Comparison of ENCODE assay signal across 17 cellular contexts in genomic region chr13:93903909-93904308, GRCh38.
"Had no signal": no experiment of that assay in that cellular context is flagged by ENCODE, and none has a peak within 500 bp of the region (broad histone marks: within the 10 kb centered on the region; RNA-seq: fewer than 3 reads in every experiment).

No MANE protein-coding gene starts in this region.

- H3K9me3 ChIP-seq: tibial nerve, vagina had no signal

- H3K27me3 Mint-ChIP-seq: activated CD4-positive, alpha-beta T cell treated with anti-CD3 and anti-CD28 coated beads, Interleukin-2, amount 10 ng/mL, durations not matched to agents 7 days and 5 days had no signal

- H3K4me3 Mint-ChIP-seq: activated CD4-positive, alpha-beta T cell treated with anti-CD3 and anti-CD28 coated beads, Interleukin-2, amount 10 ng/mL, durations not matched to agents 7 days and 5 days; activated naive CD8-positive, alpha-beta T cell treated with anti-CD3 and anti-CD28 coated beads for 36 hours; immature natural killer cell; nephron had no signal

- H3K4me1 Mint-ChIP-seq: activated CD4-positive, alpha-beta T cell treated with anti-CD3 and anti-CD28 coated beads, Interleukin-2, amount 10 ng/mL, durations not matched to agents 7 days and 5 days; activated naive CD8-positive, alpha-beta T cell treated with anti-CD3 and anti-CD28 coated beads for 36 hours had no signal

- H3K9me3 Mint-ChIP-seq: activated CD4-positive, alpha-beta T cell treated with anti-CD3 and anti-CD28 coated beads, Interleukin-2, amount 10 ng/mL, durations not matched to agents 7 days and 5 days; activated naive CD8-positive, alpha-beta T cell treated with anti-CD3 and anti-CD28 coated beads for 36 hours; nephron had no signal

- H3K36me3 Mint-ChIP-seq: activated naive CD8-positive, alpha-beta T cell treated with anti-CD3 and anti-CD28 coated beads for 36 hours; immature natural killer cell had no signal

- H3K27me3 ChIP-seq: cardiac muscle cell, foreskin keratinocyte, tibial nerve, vagina had no signal

- H3K4me1 ChIP-seq: foreskin keratinocyte, tibial nerve, vagina had no signal

- H3K36me3 ChIP-seq: cardiac muscle cell, tibial nerve, vagina had no signal

- H3K27ac Mint-ChIP-seq: activated CD4-positive, alpha-beta T cell treated with anti-CD3 and anti-CD28 coated beads, Interleukin-2, amount 10 ng/mL, durations not matched to agents 7 days and 5 days; activated naive CD8-positive, alpha-beta T cell treated with anti-CD3 and anti-CD28 coated beads for 36 hours; immature natural killer cell; nephron had no signal

- H3K27ac ChIP-seq: cardiac muscle cell, coronary artery, foreskin keratinocyte, tibial nerve, vagina had no signal

- DNase-seq: activated CD4-positive, alpha-beta T cell treated with anti-CD3 and anti-CD28 coated beads, Interleukin-2, amount 10 ng/mL, durations not matched to agents 7 days and 5 days; activated CD8-positive, alpha-beta memory T cell treated with anti-CD3 and anti-CD28 coated beads for 24 hours; activated naive CD8-positive, alpha-beta T cell treated with anti-CD3 and anti-CD28 coated beads for 36 hours; aorta; foreskin keratinocyte; head of caudate nucleus; immature natural killer cell; stimulated activated CD4-positive, alpha-beta T cell treated with anti-CD3 and anti-CD28 coated beads, Interleukin-2, amount 100 ng/mL, for 48 hours; stimulated activated naive CD4-positive, alpha-beta T cell; substantia nigra had no signal

- H3K4me3 ChIP-seq: cardiac muscle cell, coronary artery, tibial nerve, vagina had no signal

- ATAC-seq: esophagus mucosa, foreskin keratinocyte, sciatic nerve had no signal
